Comparison of ENCODE assay signal across 8 cellular contexts in genomic region chr3:49276475-49277356, GRCh38. TPM values are rescaled to one million over a fixed set of nuclear protein-coding genes. Genes with fewer than 3 reads are reported as not detected.
DNase-seq lines count a peak whose midpoint lies in the region; ATAC-seq, FAIRE-seq and TF ChIP-seq lines count a peak whose summit lies in the region.

TSS of gene C3orf62 (minus strand) at chr3:49277232. CDS start at chr3:49276872, 360 bp downstream.

- TF ChIP-seq CTCF in GM13977 (IDR thresholded peaks at IDR 0.05; ENCODE audit: extremely low read depth, insufficient read depth, missing control alignments) (no peak), colonic mucosa (IDR thresholded peaks at IDR 0.05) (no peak)

- H3K9me3 ChIP-seq in colonic mucosa, result no peaks in the 10 kb centered on the region

- H3K9ac ChIP-seq in colonic mucosa (ENCODE audit: low read depth in 2 of 2, low read length in 2 of 2), result peak within 1 kb of the TSS; percentile 70 to 77

- H3K27me3 Mint-ChIP-seq in activated CD4-positive, alpha-beta T cell treated with anti-CD3 and anti-CD28 coated beads, Interleukin-2, amount 10 ng/mL, durations not matched to agents 7 days and 5 days, result no peaks in the 10 kb centered on the region

- in situ Hi-C loops in GM13977 (cut with MboI; ENCODE audit: low pct_unique_long_range_greater_than_20kb, low sequenced_read_pairs, unreplicated experiment), result no loop called here

- H3K4me1 Mint-ChIP-seq in activated CD4-positive, alpha-beta T cell treated with anti-CD3 and anti-CD28 coated beads, Interleukin-2, amount 10 ng/mL, durations not matched to agents 7 days and 5 days, result peaks cover 35% of the 10 kb centered on the region

- no peaks in the 10 kb centered on the region for H3K36me3 ChIP-seq in colonic mucosa

- CTCF ChIA-PET in activated CD4-positive, alpha-beta T cell treated with anti-CD3 and anti-CD28 coated beads, Interleukin-2, amount 10 ng/mL, durations not matched to agents 7 days and 5 days (lab: Charles Lee), result no interaction called here

- peak within 1 kb of the TSS; percentile 82 for H3K27ac Mint-ChIP-seq in activated CD4-positive, alpha-beta T cell treated with anti-CD3 and anti-CD28 coated beads, Interleukin-2, amount 10 ng/mL, durations not matched to agents 7 days and 5 days

- peak within 1 kb of the TSS; percentile 76 for H3K4me3 Mint-ChIP-seq in activated CD4-positive, alpha-beta T cell treated with anti-CD3 and anti-CD28 coated beads, Interleukin-2, amount 10 ng/mL, durations not matched to agents 7 days and 5 days

- no peaks in the 10 kb centered on the region for H3K27me3 ChIP-seq in colonic mucosa

- FAIRE-seq in HTR-8/SVneo (lab: Jason Lieb, UNC), result no peak

- POLR2A ChIA-PET in activated CD4-positive, alpha-beta T cell treated with anti-CD3 and anti-CD28 coated beads, Interleukin-2, amount 10 ng/mL, durations not matched to agents 7 days and 5 days (lab: Charles Lee), result interaction anchor here (0.7 kb wide), 1 partner anchor 248 kb away, joined by 4 read pairs; the partner anchor contains the start of gene IMPDH2

- H3K36me3 Mint-ChIP-seq in activated CD4-positive, alpha-beta T cell treated with anti-CD3 and anti-CD28 coated beads, Interleukin-2, amount 10 ng/mL, durations not matched to agents 7 days and 5 days (ENCODE audit: low read depth), result peaks cover 44% of the 10 kb centered on the region

- peak within 1 kb of the TSS; percentile 85 for H3K27ac ChIP-seq in colonic mucosa

- peak within 1 kb of the TSS; percentile 44 for H3K4me3 ChIP-seq in colonic mucosa

- no peak for ATAC-seq in HG02981 (IDR thresholded peaks at IDR 0.05; ENCODE audit: unreplicated experiment)

- no peaks in the 10 kb centered on the region for H3K9me3 Mint-ChIP-seq in activated CD4-positive, alpha-beta T cell treated with anti-CD3 and anti-CD28 coated beads, Interleukin-2, amount 10 ng/mL, durations not matched to agents 7 days and 5 days

- intact Hi-C loops in colonic mucosa (cut with DNase I), result loop anchor here (5.0 kb wide), 1 partner anchor 104 kb away; the partner anchor contains the start of gene KLHDC8B

- peak; percentile 82 for DNase-seq in GM13977 (ENCODE audit: low spot score)
- DNase-seq in HTR-8/SVneo (ENCODE audit: insufficient read length, low spot score), result peak; percentile 37
- peak; percentile 73 for DNase-seq in activated CD4-positive, alpha-beta T cell treated with anti-CD3 and anti-CD28 coated beads, Interleukin-2, amount 10 ng/mL, durations not matched to agents 7 days and 5 days
- DNase-seq in colonic mucosa, result peak; percentile 93
- peak; percentile 94 for DNase-seq in left kidney (ENCODE audit: low read depth, low spot score)
- DNase-seq in stimulated activated CD4-positive, alpha-beta T cell treated with anti-CD3 and anti-CD28 coated beads, Interleukin-1b, Interleukin-23, amount 100 ng/mL, for 24 hours (ENCODE audit: low read depth in 4 of 4, low spot score in 1 of 4), result peak; percentile 46 to 82 (median 60)
- no peak for DNase-seq in NCI-H446 (lab: John Stamatoyannopoulos, UW)

- peaks cover 4% of the 10 kb centered on the region for H3K4me1 ChIP-seq in colonic mucosa

RNA-seq across cellular contexts. Expression of gene C3orf62, which starts in this region (rescaled TPM):
- total RNA-seq in activated CD4-positive, alpha-beta T cell treated with anti-CD3 and anti-CD28 coated beads, Interleukin-2, amount 10 ng/mL, durations not matched to agents 7 days and 5 days, result 10 to 100 TPM; 12.2 to 13.5 TPM
- 1 to 10 TPM; 3.1 to 4.2 TPM for total RNA-seq in colonic mucosa

Comparison
In these comparisons a context has a peak if more than half of its experiments do, and no peak if none do; other contexts are left out.
1. DNase-seq: peak in GM13977 (single experiment), HTR-8/SVneo (single experiment), activated CD4-positive, alpha-beta T cell treated with anti-CD3 and anti-CD28 coated beads, Interleukin-2, amount 10 ng/mL, durations not matched to agents 7 days and 5 days (single experiment), colonic mucosa (single experiment), left kidney (single experiment) and stimulated activated CD4-positive, alpha-beta T cell treated with anti-CD3 and anti-CD28 coated beads, Interleukin-1b, Interleukin-23, amount 100 ng/mL, for 24 hours (4 of 4); none in NCI-H446 (0 of 2).